ENCODE assay signal across 10 cellular contexts in genomic region chr1:246219508-246220030, GRCh38.
DNase-seq lines count a peak whose midpoint lies in the region; ATAC-seq, FAIRE-seq and TF ChIP-seq lines count a peak whose summit lies in the region.
"Had no signal": no experiment of that assay in that cellular context is flagged by ENCODE, and none has a peak within 500 bp of the region (broad histone marks: within the 10 kb centered on the region; RNA-seq: fewer than 3 reads in every experiment).

No MANE protein-coding gene starts in this region.

- H3K4me1 ChIP-seq in kidney (ENCODE audit: control insufficient read depth in 1 of 2, insufficient read depth in 1 of 2, low read depth in 1 of 2, low read length in 2 of 2) = no peaks in the 10 kb centered on the region
- H3K4me1 ChIP-seq: right lobe of liver had no signal

- H3K36me3 ChIP-seq in kidney (ENCODE audit: control insufficient read depth in 1 of 2, insufficient read depth in 2 of 2, low read length in 2 of 2) = no peaks in the 10 kb centered on the region
- H3K36me3 ChIP-seq: heart left ventricle, right lobe of liver had no signal

- POLR2A ChIA-PET in GM10248 (lab: Yijun Ruan, JAX) = no interaction called here

- no peak overlapping the region for H3K27ac ChIP-seq in kidney (ENCODE audit: low read depth in 2 of 2, low read length in 2 of 2)
- H3K27ac ChIP-seq: heart left ventricle, right lobe of liver had no signal

- no peaks in the 10 kb centered on the region for H3K9me3 ChIP-seq in kidney (ENCODE audit: control insufficient read depth in 1 of 2, low read length in 2 of 2)
- H3K9me3 ChIP-seq: heart left ventricle had no signal

- H3K9ac ChIP-seq in kidney (ENCODE audit: low read length in 2 of 2) = no peak overlapping the region

- intact Hi-C loops in kidney (cut with DNase I) = no loop called here

- peak; percentile 35 for ATAC-seq in HG03103 (IDR thresholded peaks at IDR 0.05; ENCODE audit: low read depth, unreplicated experiment)
- ATAC-seq in GM18867 (IDR thresholded peaks at IDR 0.05; ENCODE audit: unreplicated experiment) = no peak
- no peak for ATAC-seq in GM19023 (IDR thresholded peaks at IDR 0.05; ENCODE audit: unreplicated experiment)
- ATAC-seq: heart left ventricle had no signal

- DNase-seq in GM10248 (ENCODE audit: extremely low spot score) (peak; percentile 49), NCI-H748 (lab: John Stamatoyannopoulos, UW; ENCODE audit: unreplicated experiment) (peak; percentile 97), kidney (peak; percentile 57), ureter (ENCODE audit: low spot score) (no peak)
- no peak for DNase-seq in effector CD4-positive, alpha-beta T cell
- DNase-seq: heart left ventricle had no signal

- CTCF ChIA-PET in GM10248 (lab: Yijun Ruan, JAX) = interaction anchor here (1.3 kb wide), 1 partner anchor 12 kb away, joined by 3 read pairs; no protein-coding TSS in a partner anchor

- FAIRE-seq in kidney (lab: Jason Lieb, UNC) = no peak

- no peak overlapping the region for H3K4me3 ChIP-seq in kidney (ENCODE audit: low read length in 2 of 2)
- H3K4me3 ChIP-seq: heart left ventricle, right lobe of liver had no signal

- no peak for TF ChIP-seq CTCF in GM10248 (IDR thresholded peaks at IDR 0.05; ENCODE audit: control extremely low read depth, extremely low read depth, low read depth, missing control alignments)
- no peak for TF ChIP-seq CTCF in kidney (IDR thresholded peaks at IDR 0.05; ENCODE audit: borderline replicate concordance, extremely low read depth, insufficient read depth)

Comparison
In these comparisons a context has a peak if more than half of its experiments do, and no peak if none do; other contexts are left out.
1. DNase-seq: peak in GM10248 (single experiment), NCI-H748 (single experiment) and kidney (single experiment); none in ureter (single experiment) and effector CD4-positive, alpha-beta T cell (single experiment).